Comparison of ENCODE assay signal across 8 cellular contexts in genomic region chr11:46673713-46674462, GRCh38. TPM values are rescaled to one million over a fixed set of nuclear protein-coding genes. Genes with fewer than 3 reads are reported as not detected.
DNase-seq lines count a peak whose midpoint lies in the region; ATAC-seq lines count a peak whose summit lies in the region.
"Had no signal": no experiment of that assay in that cellular context is flagged by ENCODE, and none has a peak within 500 bp of the region (broad histone marks: within the 10 kb centered on the region; RNA-seq: fewer than 3 reads in every experiment).

No MANE protein-coding gene starts in this region.

- intact Hi-C loops in left ventricle myocardium superior (cut with micrococcal nuclease), result no loop called here

- DNase-seq in NCI-H1694 treated with DMSO at 0.1 percent for 48 hours (lab: John Stamatoyannopoulos, UW), result peak; percentile 33
- DNase-seq in NCI-H1694 (lab: John Stamatoyannopoulos, UW), result no peak
- DNase-seq in left ventricle myocardium superior, result no peak
- DNase-seq in substantia nigra (lab: John Stamatoyannopoulos, UW), result no peak
- no peak for DNase-seq in A172 (ENCODE audit: low spot score)
- DNase-seq: foreskin keratinocyte had no signal

- H3K27ac ChIP-seq in substantia nigra (ENCODE audit: low read depth, low read length, poor library complexity, severe bottlenecking), result peak overlapping the region; percentile 85
- H3K27ac ChIP-seq: foreskin keratinocyte had no signal

- peak; percentile 4 for ATAC-seq in left ventricle myocardium superior
- no peak for ATAC-seq in GM19455 (IDR thresholded peaks at IDR 0.05; ENCODE audit: unreplicated experiment)

RNA-seq across cellular contexts. Expression of gene ARHGAP1, which starts 26.5 kb away (rescaled TPM):
- 65.2 TPM for total RNA-seq in left ventricle myocardium superior
- 44.0 and 47.6 TPM in 2 replicates for total RNA-seq in A172 (2014; rRNA removed; shearing (Covaris generic))

RNA-seq across cellular contexts. Expression of gene ZNF408, which starts 26.9 kb away (rescaled TPM):
- 7.1 TPM for total RNA-seq in left ventricle myocardium superior
- total RNA-seq in A172 (2014; rRNA removed; shearing (Covaris generic)), result 7.9 and 14.2 TPM in 2 replicates

RNA-seq across cellular contexts. Expression of gene F2, which starts 45.1 kb away (rescaled TPM):
- total RNA-seq in left ventricle myocardium superior, result not detected
- total RNA-seq in A172 (2014; rRNA removed; shearing (Covaris generic)), result not detected in 2 replicates
- total RNA-seq: foreskin keratinocyte, NCI-H460 had no signal

RNA-seq across cellular contexts. Expression of gene ATG13, which starts 56.5 kb away (rescaled TPM):
- total RNA-seq in left ventricle myocardium superior, result 34.4 TPM
- 66.5 and 93.3 TPM in 2 replicates for total RNA-seq in A172 (2014; rRNA removed; shearing (Covaris generic))

RNA-seq across cellular contexts. Expression of gene HARBI1, which starts 56.9 kb away (rescaled TPM):
- total RNA-seq in left ventricle myocardium superior, result 3.1 TPM
- 5.2 and 7.4 TPM in 2 replicates for total RNA-seq in A172 (2014; rRNA removed; shearing (Covaris generic))
